In genomic region chr2:10350666-10351215, GRCh38 we compare ENCODE assay signal across 18 cellular contexts. TPM values are rescaled to one million over a fixed set of nuclear protein-coding genes. Genes with fewer than 3 reads are reported as not detected.
DNase-seq lines count a peak whose midpoint lies in the region; ATAC-seq and TF ChIP-seq lines count a peak whose summit lies in the region.
"Had no signal": no experiment of that assay in that cellular context is flagged by ENCODE, and none has a peak within 500 bp of the region (broad histone marks: within the 10 kb centered on the region; RNA-seq: fewer than 3 reads in every experiment).

No MANE protein-coding gene starts in this region.

- H3K27me3 Mint-ChIP-seq in activated CD8-positive, alpha-beta T cell treated with anti-CD3 and anti-CD28 coated beads for 36 hours, result no peaks in the 10 kb centered on the region
- no peaks in the 10 kb centered on the region for H3K27me3 Mint-ChIP-seq in activated CD8-positive, alpha-beta T cell treated with anti-CD3 and anti-CD28 coated beads, Interleukin-2, amount 10 ng/mL, durations not matched to agents 7 days and 5 days (ENCODE audit: low read depth)
- H3K27me3 Mint-ChIP-seq in activated B cell treated with CpG ODN at 0.5 μM for 24 hours (no peaks in the 10 kb centered on the region), immature natural killer cell (ENCODE audit: low read depth in 3 of 3) (peaks cover 0 to 1% (median 0%) of the 10 kb centered on the region in 3 donors), endodermal cell (ENCODE audit: insufficient read depth) (peaks cover 12% of the 10 kb centered on the region)

- H3K9ac ChIP-seq in endodermal cell (ENCODE audit: extremely low read depth, low read length, poor library complexity, severe bottlenecking), result no peak overlapping the region

- POLR2A ChIA-PET in activated CD8-positive, alpha-beta T cell treated with anti-CD3 and anti-CD28 coated beads for 36 hours (lab: Charles Lee), result no interaction called here
- POLR2A ChIA-PET in activated CD8-positive, alpha-beta T cell treated with anti-CD3 and anti-CD28 coated beads, Interleukin-2, amount 10 ng/mL, durations not matched to agents 7 days and 5 days (lab: Charles Lee), result no interaction called here
- POLR2A ChIA-PET in activated B cell treated with CpG ODN at 0.5 μM for 24 hours (lab: Charles Lee), result no interaction called here

- no peak for ATAC-seq in activated CD8-positive, alpha-beta T cell treated with anti-CD3 and anti-CD28 coated beads for 36 hours
- ATAC-seq in activated CD8-positive, alpha-beta T cell treated with anti-CD3 and anti-CD28 coated beads, Interleukin-2, amount 10 ng/mL, durations not matched to agents 7 days and 5 days, result no peak
- ATAC-seq in GM21786 (IDR thresholded peaks at IDR 0.05; ENCODE audit: unreplicated experiment), result peak; percentile 73
- ATAC-seq in activated B cell treated with CpG ODN at 0.5 μM for 24 hours (ENCODE audit: low read depth), result no peak

- 77 to 78% methylated on average over 6 of the region's 6 CpGs for WGBS in endodermal cell (ENCODE audit: insufficient coverage in 1 of 2, insufficient read length in 1 of 2), 2 experiments
- WGBS in lower leg skin, 2 donors, result 66 to 83% methylated on average over 6 of the region's 6 CpGs

- CTCF ChIA-PET in activated CD8-positive, alpha-beta T cell treated with anti-CD3 and anti-CD28 coated beads for 36 hours (lab: Charles Lee), result no interaction called here
- CTCF ChIA-PET in activated CD8-positive, alpha-beta T cell treated with anti-CD3 and anti-CD28 coated beads, Interleukin-2, amount 10 ng/mL, durations not matched to agents 7 days and 5 days (lab: Charles Lee), result no interaction called here
- CTCF ChIA-PET in activated B cell treated with CpG ODN at 0.5 μM for 24 hours (lab: Charles Lee), result no interaction called here

- intact Hi-C loops in activated CD8-positive, alpha-beta T cell treated with anti-CD3 and anti-CD28 coated beads for 36 hours (cut with micrococcal nuclease), result no loop called here
- intact Hi-C loops in activated B cell treated with CpG ODN at 0.5 μM for 24 hours (cut with micrococcal nuclease) (no loop called here), lower leg skin (cut with DNase I; ENCODE audit: low total_unique reads) (no loop called here)

- peak overlapping the region; percentile 56 for H3K27ac Mint-ChIP-seq in activated CD8-positive, alpha-beta T cell treated with anti-CD3 and anti-CD28 coated beads for 36 hours
- no peak overlapping the region for H3K27ac Mint-ChIP-seq in activated CD8-positive, alpha-beta T cell treated with anti-CD3 and anti-CD28 coated beads, Interleukin-2, amount 10 ng/mL, durations not matched to agents 7 days and 5 days
- peak overlapping the region; percentile 18 for H3K27ac Mint-ChIP-seq in activated B cell treated with CpG ODN at 0.5 μM for 24 hours
- peak overlapping the region in 2 of 6 donors; percentile 7 to 30 for H3K27ac Mint-ChIP-seq in immature natural killer cell
- H3K27ac Mint-ChIP-seq in endodermal cell, result no peak overlapping the region

- H3K27me3 ChIP-seq in neutrophil (no peaks in the 10 kb centered on the region), endodermal cell (ENCODE audit: control insufficient read depth, insufficient read depth, low read length, poor library complexity, severe bottlenecking) (no peaks in the 10 kb centered on the region)
- H3K27me3 ChIP-seq: heart right ventricle had no signal

- peaks cover 9% of the 10 kb centered on the region for H3K36me3 ChIP-seq in neutrophil
- H3K36me3 ChIP-seq in endodermal cell (ENCODE audit: control insufficient read depth, insufficient read depth, low read length), result no peaks in the 10 kb centered on the region

- no peaks in the 10 kb centered on the region for H3K9me3 ChIP-seq in neutrophil
- H3K9me3 ChIP-seq in endodermal cell (ENCODE audit: control insufficient read depth, low read length), result no peaks in the 10 kb centered on the region
- H3K9me3 ChIP-seq: heart right ventricle had no signal

- no peak for TF ChIP-seq CTCF in activated CD8-positive, alpha-beta T cell treated with anti-CD3 and anti-CD28 coated beads for 36 hours (IDR thresholded peaks at IDR 0.05)
- TF ChIP-seq CTCF in activated B cell treated with CpG ODN at 0.5 μM for 24 hours (IDR thresholded peaks at IDR 0.05), result no peak
- no peak for TF ChIP-seq CTCF in neutrophil (IDR thresholded peaks at IDR 0.05)
- no peak for TF ChIP-seq CTCF in endodermal cell (conservative IDR thresholded peaks at IDR 0.05)
- no peak for TF ChIP-seq CTCF in lower leg skin (IDR thresholded peaks at IDR 0.05)

- H3K36me3 Mint-ChIP-seq in activated CD8-positive, alpha-beta T cell treated with anti-CD3 and anti-CD28 coated beads for 36 hours (ENCODE audit: low read depth), result peaks cover 29% of the 10 kb centered on the region
- peaks cover 8% of the 10 kb centered on the region for H3K36me3 Mint-ChIP-seq in activated CD8-positive, alpha-beta T cell treated with anti-CD3 and anti-CD28 coated beads, Interleukin-2, amount 10 ng/mL, durations not matched to agents 7 days and 5 days (ENCODE audit: low read depth)
- H3K36me3 Mint-ChIP-seq in activated B cell treated with CpG ODN at 0.5 μM for 24 hours (ENCODE audit: low read depth), result peaks cover 14% of the 10 kb centered on the region
- peaks cover 0 to 4% (median 4%) of the 10 kb centered on the region in 3 donors for H3K36me3 Mint-ChIP-seq in immature natural killer cell
- H3K36me3 Mint-ChIP-seq in endodermal cell (ENCODE audit: low read depth), result no peaks in the 10 kb centered on the region

- H3K27ac ChIP-seq in neutrophil (peak overlapping the region; percentile 43), endodermal cell (ENCODE audit: low read depth, low read length) (no peak overlapping the region)
- H3K27ac ChIP-seq: HL-60 had no signal

- H3K4me3 ChIP-seq in neutrophil (ENCODE audit: low read depth in 1 of 2, low read length in 1 of 2), result no peak overlapping the region
- no peak overlapping the region for H3K4me3 ChIP-seq in endodermal cell (ENCODE audit: low read length)
- no peak overlapping the region for H3K4me3 ChIP-seq in lower leg skin (ENCODE audit: low read depth, poor library complexity, severe bottlenecking)
- H3K4me3 ChIP-seq: heart right ventricle had no signal

- no peak for DNase-seq in activated CD8-positive, alpha-beta T cell treated with anti-CD3 and anti-CD28 coated beads for 36 hours
- no peak for DNase-seq in activated CD8-positive, alpha-beta T cell treated with anti-CD3 and anti-CD28 coated beads, Interleukin-2, amount 10 ng/mL, durations not matched to agents 7 days and 5 days
- DNase-seq in activated B cell treated with CpG ODN at 0.5 μM for 24 hours (no peak), immature natural killer cell (no peak), endodermal cell (no peak), lower leg skin (ENCODE audit: low spot score in 2 of 2) (no peak)
- DNase-seq: amygdala; Calu3; caudate nucleus; effector CD8-positive, alpha-beta T cell; heart right ventricle; KBM-7; NCI-H1092 treated with DMSO at 0.1 percent for 48 hours; NCI-H2171; RPMI8226 had no signal

- H3K4me1 ChIP-seq in neutrophil (ENCODE audit: control insufficient read depth in 1 of 2, insufficient read depth in 1 of 2, low read depth in 1 of 2, low read length in 1 of 2) (peaks cover 15 to 19% of the 10 kb centered on the region in 2 experiments), endodermal cell (ENCODE audit: control insufficient read depth, insufficient read depth, low read length) (no peaks in the 10 kb centered on the region)

- H3K4me1 Mint-ChIP-seq in activated CD8-positive, alpha-beta T cell treated with anti-CD3 and anti-CD28 coated beads for 36 hours (ENCODE audit: low read depth), result peaks cover 63% of the 10 kb centered on the region
- H3K4me1 Mint-ChIP-seq in activated CD8-positive, alpha-beta T cell treated with anti-CD3 and anti-CD28 coated beads, Interleukin-2, amount 10 ng/mL, durations not matched to agents 7 days and 5 days (ENCODE audit: low read depth), result peaks cover 25% of the 10 kb centered on the region
- H3K4me1 Mint-ChIP-seq in activated B cell treated with CpG ODN at 0.5 μM for 24 hours, result peaks cover 52% of the 10 kb centered on the region
- peaks cover 36 to 49% of the 10 kb centered on the region in 2 donors for H3K4me1 Mint-ChIP-seq in immature natural killer cell
- no peaks in the 10 kb centered on the region for H3K4me1 Mint-ChIP-seq in endodermal cell

- H3K4me3 Mint-ChIP-seq in activated CD8-positive, alpha-beta T cell treated with anti-CD3 and anti-CD28 coated beads for 36 hours, result no peak overlapping the region
- H3K4me3 Mint-ChIP-seq in activated CD8-positive, alpha-beta T cell treated with anti-CD3 and anti-CD28 coated beads, Interleukin-2, amount 10 ng/mL, durations not matched to agents 7 days and 5 days, result no peak overlapping the region
- H3K4me3 Mint-ChIP-seq in activated B cell treated with CpG ODN at 0.5 μM for 24 hours (no peak overlapping the region), immature natural killer cell (no peak overlapping the region), endodermal cell (no peak overlapping the region)

- H3K9me3 Mint-ChIP-seq in activated CD8-positive, alpha-beta T cell treated with anti-CD3 and anti-CD28 coated beads for 36 hours, result no peaks in the 10 kb centered on the region
- H3K9me3 Mint-ChIP-seq in activated CD8-positive, alpha-beta T cell treated with anti-CD3 and anti-CD28 coated beads, Interleukin-2, amount 10 ng/mL, durations not matched to agents 7 days and 5 days (ENCODE audit: insufficient read depth), result no peaks in the 10 kb centered on the region
- H3K9me3 Mint-ChIP-seq in activated B cell treated with CpG ODN at 0.5 μM for 24 hours (no peaks in the 10 kb centered on the region), immature natural killer cell (no peaks in the 10 kb centered on the region), endodermal cell (no peaks in the 10 kb centered on the region)

- no peak for TF ChIP-seq POLR2A in lower leg skin (IDR thresholded peaks at IDR 0.05)

RNA-seq across cellular contexts. Expression of gene HPCAL1, which starts 48.0 kb away (rescaled TPM):
- total RNA-seq in activated CD8-positive, alpha-beta T cell treated with anti-CD3 and anti-CD28 coated beads for 36 hours, result 100 to 1,000 TPM; 166 to 170 TPM
- 10 to 100 TPM; 55.8 to 56.6 TPM for total RNA-seq in activated CD8-positive, alpha-beta T cell treated with anti-CD3 and anti-CD28 coated beads, Interleukin-2, amount 10 ng/mL, durations not matched to agents 7 days and 5 days
- total RNA-seq in activated B cell treated with CpG ODN at 0.5 μM for 24 hours, result 15.2 and 15.9 TPM in 2 replicates
- 10 to 100 TPM; 64.9 to 89.7 (median 88.9) TPM for polyA plus RNA-seq in immature natural killer cell
- 1 to 10 TPM; 6.8 to 8.1 TPM for total RNA-seq in endodermal cell
- 17.6 TPM for polyA plus RNA-seq in endodermal cell (2013, experiment 1 of 2)
- 14.0 TPM for polyA plus RNA-seq in endodermal cell (2013, experiment 2 of 2)
- total RNA-seq in lower leg skin, result 10 to 100 TPM; 26.4 to 45.7 (median 36.9) TPM

Comparison
In these comparisons a context has a peak if more than half of its experiments do, and no peak if none do; other contexts are left out.
1. H3K27ac Mint-ChIP-seq: peak in activated CD8-positive, alpha-beta T cell treated with anti-CD3 and anti-CD28 coated beads for 36 hours (single experiment) and activated B cell treated with CpG ODN at 0.5 μM for 24 hours (single experiment); none in activated CD8-positive, alpha-beta T cell treated with anti-CD3 and anti-CD28 coated beads, Interleukin-2, amount 10 ng/mL, durations not matched to agents 7 days and 5 days (single experiment) and endodermal cell (single experiment).